In the genomic region with DNA sequence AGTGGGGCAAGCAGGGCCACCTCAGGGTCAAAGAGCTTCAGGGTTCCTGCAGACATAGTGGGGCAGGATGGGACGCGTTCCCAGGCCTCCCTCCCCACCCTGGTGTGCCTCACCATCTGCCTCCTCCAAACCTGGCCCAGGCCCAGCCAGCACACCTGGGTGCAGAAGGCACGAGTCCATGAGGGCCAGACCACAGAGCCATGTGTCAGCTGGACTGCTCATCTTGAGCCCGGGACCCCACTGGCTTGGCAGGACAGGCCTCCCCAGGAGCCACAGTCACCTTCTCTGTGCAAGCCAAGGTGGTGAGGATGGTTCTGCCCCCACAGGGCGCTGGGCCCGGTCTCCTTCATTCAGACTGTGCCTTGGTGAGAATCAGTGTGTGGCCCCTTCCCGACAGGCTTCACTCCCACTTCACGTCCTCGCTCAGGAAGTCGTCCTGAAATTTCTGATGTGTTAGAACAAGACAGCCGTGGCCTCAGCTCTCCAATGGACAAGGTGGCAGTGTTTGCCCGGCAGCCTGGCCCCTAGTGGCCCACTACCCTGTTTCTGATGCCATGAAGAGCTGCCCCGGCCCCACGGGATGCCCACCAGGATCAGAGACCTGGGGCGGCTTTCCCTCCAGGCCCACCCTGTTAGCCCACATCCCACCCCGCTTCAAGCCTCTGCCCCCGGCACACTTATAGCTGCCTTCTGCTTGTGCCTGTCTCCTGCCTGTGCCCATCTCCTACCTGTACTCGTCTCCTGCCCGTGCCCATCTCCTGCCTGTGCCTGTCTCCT, we compare ENCODE assay signal across 1 cellular context.
TF ChIP-seq lines count a peak whose summit lies in the region.

No MANE protein-coding gene starts in this region.

TF ChIP-seq in IMR-90, 13 proteins besides CTCF, POLR2A, EP300 and RAD21:
- TF ChIP-seq, protein P1, sequence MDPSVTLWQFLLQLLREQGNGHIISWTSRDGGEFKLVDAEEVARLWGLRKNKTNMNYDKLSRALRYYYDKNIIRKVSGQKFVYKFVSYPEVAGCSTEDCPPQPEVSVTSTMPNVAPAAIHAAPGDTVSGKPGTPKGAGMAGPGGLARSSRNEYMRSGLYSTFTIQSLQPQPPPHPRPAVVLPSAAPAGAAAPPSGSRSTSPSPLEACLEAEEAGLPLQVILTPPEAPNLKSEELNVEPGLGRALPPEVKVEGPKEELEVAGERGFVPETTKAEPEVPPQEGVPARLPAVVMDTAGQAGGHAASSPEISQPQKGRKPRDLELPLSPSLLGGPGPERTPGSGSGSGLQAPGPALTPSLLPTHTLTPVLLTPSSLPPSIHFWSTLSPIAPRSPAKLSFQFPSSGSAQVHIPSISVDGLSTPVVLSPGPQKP (IDR thresholded peaks at IDR 0.05; ENCODE audit: borderline replicate concordance, low read depth, low read length), result no peak
- TF ChIP-seq SMC3 (IDR thresholded peaks at IDR 0.05; ENCODE audit: low read depth, low read length) (no peak), MXI1 (IDR thresholded peaks at IDR 0.05; ENCODE audit: borderline replicate concordance, low read depth, low read length) (no peak), MAZ (IDR thresholded peaks at IDR 0.05; ENCODE audit: borderline replicate concordance, low read depth, low read length) (no peak), BHLHE40 (IDR thresholded peaks at IDR 0.05; ENCODE audit: low read depth, low read length) (no peak), CHD1 (IDR thresholded peaks at IDR 0.05; ENCODE audit: low read depth, low read length) (no peak), CEBPB (IDR thresholded peaks at IDR 0.05; ENCODE audit: low read depth, low read length) (no peak), MAFK (IDR thresholded peaks at IDR 0.05; ENCODE audit: low read depth, low read length) (no peak), RCOR1 (IDR thresholded peaks at IDR 0.05; ENCODE audit: insufficient replicate concordance, low read length) (no peak), RFX5 (IDR thresholded peaks at IDR 0.05; ENCODE audit: low read depth, low read length) (no peak), NFE2L2 (IDR thresholded peaks at IDR 0.05; ENCODE audit: low read depth, low read length) (no peak), FOS (IDR thresholded peaks at IDR 0.05; ENCODE audit: low read depth, low read length) (no peak)
- TF ChIP-seq, protein P2, sequence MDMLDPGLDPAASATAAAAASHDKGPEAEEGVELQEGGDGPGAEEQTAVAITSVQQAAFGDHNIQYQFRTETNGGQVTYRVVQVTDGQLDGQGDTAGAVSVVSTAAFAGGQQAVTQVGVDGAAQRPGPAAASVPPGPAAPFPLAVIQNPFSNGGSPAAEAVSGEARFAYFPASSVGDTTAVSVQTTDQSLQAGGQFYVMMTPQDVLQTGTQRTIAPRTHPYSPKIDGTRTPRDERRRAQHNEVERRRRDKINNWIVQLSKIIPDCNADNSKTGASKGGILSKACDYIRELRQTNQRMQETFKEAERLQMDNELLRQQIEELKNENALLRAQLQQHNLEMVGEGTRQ (IDR thresholded peaks at IDR 0.05; ENCODE audit: low read depth, low read length), result no peak
